10 cellular contexts compared by ENCODE assay signal in the genomic region with DNA sequence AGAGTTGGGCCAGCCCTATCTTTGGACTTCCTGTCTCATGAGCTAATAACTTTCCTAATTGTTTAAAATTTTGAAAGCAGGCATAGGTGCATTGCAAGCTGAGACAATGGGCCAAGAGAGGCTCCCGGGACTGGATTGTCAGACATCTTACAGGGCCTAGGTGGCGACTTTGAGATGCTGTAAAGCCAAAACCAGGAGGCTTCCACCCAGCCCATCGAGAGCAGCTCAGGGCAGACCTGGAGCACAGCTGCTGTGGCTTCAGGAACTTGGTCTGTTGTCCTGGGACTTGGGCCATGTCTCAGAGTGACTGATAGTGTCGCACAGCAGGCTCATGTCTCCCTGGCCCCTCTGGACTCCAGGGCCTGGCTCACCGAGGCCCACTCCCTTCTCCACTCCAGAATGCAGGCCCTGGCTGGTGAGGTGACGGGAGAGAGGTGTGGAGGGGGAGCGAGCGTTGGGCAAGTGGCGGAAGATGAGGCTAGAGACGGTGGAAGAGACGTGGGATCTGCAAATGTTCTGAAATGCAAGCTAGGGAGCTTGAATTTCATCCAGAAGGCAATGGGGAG. TPM values are rescaled to one million over a fixed set of nuclear protein-coding genes. Genes with fewer than 3 reads are reported as not detected.
DNase-seq lines count a peak whose midpoint lies in the region; ATAC-seq, FAIRE-seq and TF ChIP-seq lines count a peak whose summit lies in the region.
"Had no signal": no experiment of that assay in that cellular context is flagged by ENCODE, and none has a peak within 500 bp of the region (broad histone marks: within the 10 kb centered on the region; RNA-seq: fewer than 3 reads in every experiment).

No MANE protein-coding gene starts in this region.

- no peak overlapping the region for H3K4me3 ChIP-seq in DOHH2 (ENCODE audit: low read length)
- no peak overlapping the region for H3K4me3 ChIP-seq in epithelial cell of proximal tubule (ENCODE audit: low read depth, low read length)
- no peak overlapping the region for H3K4me3 ChIP-seq in prostate gland
- H3K4me3 ChIP-seq: gastroesophageal sphincter had no signal

- no peaks in the 10 kb centered on the region for H3K27me3 ChIP-seq in DOHH2 (ENCODE audit: control insufficient read depth, low read length)
- H3K27me3 ChIP-seq in prostate gland (replicated peaks; ENCODE audit: insufficient read depth) = no peaks in the 10 kb centered on the region
- H3K27me3 ChIP-seq: gastroesophageal sphincter had no signal

- H3F3A ChIP-seq in DOHH2 (ENCODE audit: control insufficient read depth, insufficient read depth) = no peaks in the 10 kb centered on the region

- H3K4me1 ChIP-seq in DOHH2 (ENCODE audit: control insufficient read depth, low read length) (peaks cover 19% of the 10 kb centered on the region), prostate gland (replicated peaks) (no peaks in the 10 kb centered on the region)

- peak; percentile 62 for FAIRE-seq in GM18507 (lab: Jason Lieb, UNC)
- FAIRE-seq: HTR-8/SVneo had no signal

- no peak overlapping the region for H3K4me2 ChIP-seq in DOHH2 (ENCODE audit: low read length)

- no peak for ATAC-seq in GM21526 (IDR thresholded peaks at IDR 0.05; ENCODE audit: low FRiP score, unreplicated experiment)
- ATAC-seq: gastroesophageal sphincter had no signal

- 81% methylated on average over 10 of the region's 11 CpGs for WGBS in prostate gland

- H3K27ac ChIP-seq in DOHH2 (ENCODE audit: low read depth, low read length) (no peak overlapping the region), prostate gland (no peak overlapping the region)
- H3K27ac ChIP-seq: gastroesophageal sphincter had no signal

- TF ChIP-seq CTCF in DOHH2 (IDR thresholded peaks at IDR 0.05; ENCODE audit: low read depth, low read length, poor library complexity, severe bottlenecking) = peak; percentile 9
- TF ChIP-seq CTCF in epithelial cell of proximal tubule (conservative IDR thresholded peaks at IDR 0.05; ENCODE audit: low read depth, low read length) = peak; percentile 10
- TF ChIP-seq CTCF in prostate gland (IDR thresholded peaks at IDR 0.05) = no peak

- H3K36me3 ChIP-seq in DOHH2 (ENCODE audit: control insufficient read depth, low read length) = no peaks in the 10 kb centered on the region
- no peaks in the 10 kb centered on the region for H3K36me3 ChIP-seq in prostate gland
- H3K36me3 ChIP-seq: gastroesophageal sphincter had no signal

- H4K20me1 ChIP-seq in DOHH2 (ENCODE audit: control insufficient read depth, insufficient read depth, low read depth, low read length) = no peaks in the 10 kb centered on the region

- H3K79me2 ChIP-seq in DOHH2 (ENCODE audit: control insufficient read depth, low read length) = no peaks in the 10 kb centered on the region

- no peaks in the 10 kb centered on the region for H3K9me2 ChIP-seq in DOHH2 (replicated peaks; ENCODE audit: control insufficient read depth, low read length)

- DNase-seq in GM18507 (ENCODE audit: extremely low spot score, insufficient read length, low read depth) (no peak), RPMI8226 (peak; percentile 22), epithelial cell of proximal tubule (ENCODE audit: low read depth) (no peak), prostate gland (ENCODE audit: low spot score) (no peak), CD1c-positive myeloid dendritic cell (ENCODE audit: extremely low spot score) (no peak), T-helper 9 cell (no peak)

- intact Hi-C loops in prostate gland (cut with DNase I) = no loop called here

- TF ChIP-seq POLR2A in prostate gland (IDR thresholded peaks at IDR 0.05) = no peak

- no peaks in the 10 kb centered on the region for H3K9me3 ChIP-seq in DOHH2 (ENCODE audit: control insufficient read depth, insufficient read depth, low read length)
- no peaks in the 10 kb centered on the region for H3K9me3 ChIP-seq in prostate gland
- H3K9me3 ChIP-seq: gastroesophageal sphincter had no signal

RNA-seq across cellular contexts. Expression of gene MTM1, which starts 24.1 kb away (rescaled TPM):
- total RNA-seq in epithelial cell of proximal tubule = 3.8 and 4.1 TPM in 2 replicates
- total RNA-seq in prostate gland = 10 to 100 TPM; 10.3 to 30.2 TPM

Comparison
In these comparisons a context has a peak if more than half of its experiments do, and no peak if none do; other contexts are left out.
1. CTCF ChIP-seq: peak in DOHH2 (single experiment) and epithelial cell of proximal tubule (single experiment); none in prostate gland (0 of 4).